Comparison of ENCODE assay signal across 8 cellular contexts in genomic region chr11:61890536-61891330, GRCh38. TPM values are rescaled to one million over a fixed set of nuclear protein-coding genes. Genes with fewer than 3 reads are reported as not detected.
DNase-seq lines count a peak whose midpoint lies in the region; ATAC-seq and TF ChIP-seq lines count a peak whose summit lies in the region.

No MANE protein-coding gene starts in this region.

- no peaks in the 10 kb centered on the region for H3K36me3 Mint-ChIP-seq in activated naive CD8-positive, alpha-beta T cell treated with anti-CD3 and anti-CD28 coated beads, Interleukin-2, amount 50 U/mL, for 24 hours (ENCODE audit: low read depth)

- intact Hi-C loops in heart right ventricle (cut with DNase I), result loop anchor here in 5 of 10 donors (2.0 to 10.0 kb wide), 6 partner anchors 20 to 217 kb away; partner anchors contain the start of gene FADS1 (in 1 of the 5)
- intact Hi-C loops in posterior vena cava (cut with DNase I), result no loop called here

- WGBS in heart right ventricle, 2 donors, result 1 to 2% methylated on average over 38 of the region's 38 CpGs

- peaks cover 9% of the 10 kb centered on the region for H3K4me1 Mint-ChIP-seq in activated naive CD8-positive, alpha-beta T cell treated with anti-CD3 and anti-CD28 coated beads, Interleukin-2, amount 50 U/mL, for 24 hours

- peak overlapping the region; percentile 84 to 98 (median 96) for H3K27ac ChIP-seq in heart right ventricle

- no peak for ATAC-seq in activated CD4-positive, CD25-positive, alpha-beta regulatory T cell treated with anti-CD3 and anti-CD28 coated beads, Interleukin-2, amount 50 U/mL, for 24 hours
- ATAC-seq in HG03025 (IDR thresholded peaks at IDR 0.05; ENCODE audit: low FRiP score, unreplicated experiment) (peak; percentile 4), heart right ventricle (peak in 7 of 8 donors; percentile 3 to 46 (median 19)), HG03354 (IDR thresholded peaks at IDR 0.05; ENCODE audit: poor library complexity, severe bottlenecking, unreplicated experiment) (no peak)
- ATAC-seq in activated naive CD8-positive, alpha-beta T cell treated with anti-CD3 and anti-CD28 coated beads, Interleukin-2, amount 50 U/mL, for 24 hours, result peak; percentile 48

- no peaks in the 10 kb centered on the region for H3K9me3 ChIP-seq in heart right ventricle

- H3K4me3 ChIP-seq in heart right ventricle, result peak overlapping the region; percentile 63 to 98 (median 93)

- peak overlapping the region; percentile 74 for H3K4me3 Mint-ChIP-seq in activated naive CD8-positive, alpha-beta T cell treated with anti-CD3 and anti-CD28 coated beads, Interleukin-2, amount 50 U/mL, for 24 hours

- H3K27ac Mint-ChIP-seq in activated naive CD8-positive, alpha-beta T cell treated with anti-CD3 and anti-CD28 coated beads, Interleukin-2, amount 50 U/mL, for 24 hours, result no peak overlapping the region

- peak; percentile 52 for DNase-seq in activated CD4-positive, CD25-positive, alpha-beta regulatory T cell treated with anti-CD3 and anti-CD28 coated beads, Interleukin-2, amount 50 U/mL, for 72 hours
- peak; percentile 67 for DNase-seq in OCI-M1 (lab: John Stamatoyannopoulos, UW)
- DNase-seq in activated naive CD8-positive, alpha-beta T cell treated with anti-CD3 and anti-CD28 coated beads, Interleukin-2, amount 50 U/mL, for 24 hours, result peak; percentile 51
- peak; percentile 48 to 55 for DNase-seq in heart right ventricle
- DNase-seq in posterior vena cava (ENCODE audit: low spot score), result peak; percentile 93

- H3K4me1 ChIP-seq in heart right ventricle, result peaks cover 14 to 60% (median 48%) of the 10 kb centered on the region in 9 donors

- no peaks in the 10 kb centered on the region for H3K9me3 Mint-ChIP-seq in activated naive CD8-positive, alpha-beta T cell treated with anti-CD3 and anti-CD28 coated beads, Interleukin-2, amount 50 U/mL, for 24 hours

- no peaks in the 10 kb centered on the region for H3K27me3 Mint-ChIP-seq in activated naive CD8-positive, alpha-beta T cell treated with anti-CD3 and anti-CD28 coated beads, Interleukin-2, amount 50 U/mL, for 24 hours

- H3K27me3 ChIP-seq in heart right ventricle, result no peaks in the 10 kb centered on the region

- peak in 5 of 9 donors; percentile 4 to 37 (median 16) for TF ChIP-seq CTCF in heart right ventricle (IDR thresholded peaks at IDR 0.05)

- no peaks in the 10 kb centered on the region for H3K36me3 ChIP-seq in heart right ventricle

RNA-seq across cellular contexts. Expression of gene FADS3, which starts 0.6 kb away (rescaled TPM):
- 100 to 1,000 TPM in 1 of 10 donors, 10 to 100 TPM in 9; 54.9 to 119 (median 71.1) TPM for total RNA-seq in heart right ventricle
- 100 to 1,000 TPM; 119 to 217 TPM for polyA plus RNA-seq in heart right ventricle
- total RNA-seq in posterior vena cava, result 100 to 1,000 TPM in 1 of 2 donors, 10 to 100 TPM in 1; 83.0 to 106 TPM

RNA-seq across cellular contexts. Expression of gene RAB3IL1, which starts 26.6 kb away (rescaled TPM):
- total RNA-seq in heart right ventricle, result 10 to 100 TPM in 3 of 10 donors, 1 to 10 TPM in 7; 3.7 to 11.1 (median 6.6) TPM
- 1 to 10 TPM; 8.2 to 9.7 TPM for polyA plus RNA-seq in heart right ventricle
- 10 to 100 TPM; 26.7 to 31.5 TPM for total RNA-seq in posterior vena cava

RNA-seq across cellular contexts. Expression of gene BEST1, which starts 59.4 kb away (rescaled TPM):
- 1 to 10 TPM in 5 of 10 donors, under 1 TPM in 5; 0.39 to 1.8 (median 1.2) TPM for total RNA-seq in heart right ventricle
- polyA plus RNA-seq in heart right ventricle, result 1 to 10 TPM; 3.3 to 4.9 TPM
- 1 to 10 TPM; 5.8 to 9.5 TPM for total RNA-seq in posterior vena cava

Comparison
In these comparisons a context has a peak if more than half of its experiments do, and no peak if none do; other contexts are left out.
1. ATAC-seq: peak in HG03025 (single experiment), activated naive CD8-positive, alpha-beta T cell treated with anti-CD3 and anti-CD28 coated beads, Interleukin-2, amount 50 U/mL, for 24 hours (single experiment) and heart right ventricle (7 of 8); none in activated CD4-positive, CD25-positive, alpha-beta regulatory T cell treated with anti-CD3 and anti-CD28 coated beads, Interleukin-2, amount 50 U/mL, for 24 hours (0 of 2) and HG03354 (single experiment).
2. Peak in every context shown above with its lines, with median percentiles within 50 percentile points of each other: DNase-seq.